ENCODE assay signal across 1 cellular context in genomic region chr17:36504156-36504545, GRCh38.
TF ChIP-seq lines count a peak whose summit lies in the region.

No MANE protein-coding gene starts in this region.

TF ChIP-seq in HepG2, 621 proteins besides CTCF, POLR2A, EP300 and RAD21:
- peak; percentile 0 for TF ChIP-seq AGO2 (optimal IDR thresholded peaks at IDR 0.05; ENCODE audit: low read depth, low read length)
- no peak for TF ChIP-seq MED13 (CRISPR knock-in tag; IDR thresholded peaks at IDR 0.05)
- no peak for TF ChIP-seq ZBTB39 (CRISPR knock-in tag; IDR thresholded peaks at IDR 0.05)
- TF ChIP-seq BRD4 (CRISPR knock-in tag; IDR thresholded peaks at IDR 0.05) = no peak
TF ChIP-seq in HepG2: peak in this region for 1.
